In the genomic region with DNA sequence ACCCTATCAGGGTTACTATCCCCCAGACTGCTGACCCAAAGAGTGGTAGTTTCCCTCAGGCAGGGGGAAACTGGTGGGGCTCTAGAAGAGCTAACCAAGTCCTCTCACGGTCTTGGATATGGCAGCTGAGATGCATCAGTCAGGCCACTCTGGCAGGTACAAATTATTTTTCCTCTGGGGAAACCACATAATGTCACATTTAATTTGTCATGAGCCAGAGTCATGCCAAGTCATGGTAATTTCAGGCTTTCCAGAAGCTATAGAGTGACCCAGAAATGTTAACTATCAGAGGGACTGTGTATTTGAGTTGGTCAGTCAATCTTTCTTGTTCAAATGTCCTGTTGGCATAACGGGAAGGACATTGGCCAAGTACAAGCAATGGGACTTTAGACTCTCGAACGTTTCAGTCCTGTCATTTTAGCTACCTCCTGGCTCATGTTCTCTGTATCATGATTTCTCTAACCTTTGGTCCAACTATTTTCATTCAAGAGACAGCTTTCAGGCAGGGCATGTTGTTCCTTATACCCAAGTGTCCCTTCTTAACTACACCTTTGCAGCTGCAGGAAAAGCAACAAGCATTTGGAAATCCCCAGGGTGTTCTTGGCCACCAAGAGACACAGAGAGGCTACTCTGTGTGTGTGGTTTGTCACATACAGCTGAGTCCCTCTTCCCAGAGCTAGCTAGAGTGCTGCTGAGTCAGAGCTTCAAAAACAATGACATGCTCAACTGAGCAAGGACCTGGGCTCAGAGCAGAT, we compare ENCODE assay signal across 9 cellular contexts.
A peak's percentile ranks its signal among the peaks of the same experiment; 100 is the strongest.
DNase-seq lines count a peak whose midpoint lies in the region; ATAC-seq and TF ChIP-seq lines count a peak whose summit lies in the region.
"Had no signal": no experiment of that assay in that cellular context is flagged by ENCODE, and none has a peak within 500 bp of the region (broad histone marks: within the 10 kb centered on the region; RNA-seq: fewer than 3 reads in every experiment).

No MANE protein-coding gene starts in this region.

- intact Hi-C loops in CD4-positive, alpha-beta T cell (cut with DNase I, micrococcal nuclease): no loop called here
- intact Hi-C loops in testis (cut with DNase I; ENCODE audit: low total_unique reads): loop anchor here (10.0 kb wide), 1 partner anchor 160 kb away; no protein-coding TSS in a partner anchor

- TF ChIP-seq POLR2A in testis (IDR thresholded peaks at IDR 0.05): no peak

- WGBS in testis, 2 donors: 66 to 89% methylated on average over 4 of the region's 4 CpGs

- DNase-seq in GM10248 (ENCODE audit: extremely low spot score): peak; percentile 49
- DNase-seq in fibroblast of pulmonary artery (ENCODE audit: low read depth): peak; percentile 18
- no peak for DNase-seq in CD4-positive, alpha-beta T cell
- no peak for DNase-seq in NCI-H2196 (lab: John Stamatoyannopoulos, UW; ENCODE audit: unreplicated experiment)
- no peak for DNase-seq in testis
- no peak for DNase-seq in effector CD8-positive, alpha-beta T cell (lab: John Stamatoyannopoulos, UW)

- ATAC-seq in GM21360 (IDR thresholded peaks at IDR 0.05; ENCODE audit: unreplicated experiment) (peak; percentile 81), HG03520 (IDR thresholded peaks at IDR 0.05; ENCODE audit: unreplicated experiment) (peak; percentile 67)
- ATAC-seq in CD4-positive, alpha-beta T cell (ENCODE audit: poor library complexity): no peak
- ATAC-seq: HCT116 had no signal

- no peak overlapping the region for H3K27ac ChIP-seq in CD4-positive, alpha-beta T cell (ENCODE audit: low read depth, low read length)
- H3K27ac ChIP-seq in testis: no peak overlapping the region

- no peaks in the 10 kb centered on the region for H3K27me3 Mint-ChIP-seq in CD4-positive, alpha-beta T cell

- H3K27me3 ChIP-seq in CD4-positive, alpha-beta T cell (ENCODE audit: control insufficient read depth, insufficient read depth, low read length): no peaks in the 10 kb centered on the region
- no peaks in the 10 kb centered on the region for H3K27me3 ChIP-seq in testis

- no peaks in the 10 kb centered on the region for H3K36me3 ChIP-seq in testis (ENCODE audit: low read depth, missing control alignments)

- POLR2A ChIA-PET in GM10248 (lab: Yijun Ruan, JAX): interaction anchor here (0.6 kb wide), 2 partner anchors 143 to 210 kb away, joined by 4 to 6 read pairs; no protein-coding TSS in a partner anchor
- POLR2A ChIA-PET in CD4-positive, alpha-beta T cell (lab: Charles Lee): interaction anchor here (0.7 kb wide), 1 partner anchor 259 kb away, joined by 4 read pairs; no protein-coding TSS in a partner anchor

- TF ChIP-seq CTCF in GM10248 (IDR thresholded peaks at IDR 0.05; ENCODE audit: control extremely low read depth, extremely low read depth, low read depth, missing control alignments): no peak
- TF ChIP-seq CTCF in fibroblast of pulmonary artery (IDR thresholded peaks at IDR 0.05; ENCODE audit: low read length, missing control alignments): no peak
- TF ChIP-seq CTCF in CD4-positive, alpha-beta T cell (IDR thresholded peaks at IDR 0.05): no peak
- TF ChIP-seq CTCF in testis (IDR thresholded peaks at IDR 0.05): no peak

- H3K9me3 Mint-ChIP-seq in CD4-positive, alpha-beta T cell: no peaks in the 10 kb centered on the region

- H3K4me3 Mint-ChIP-seq in CD4-positive, alpha-beta T cell: no peak overlapping the region

- no peaks in the 10 kb centered on the region for H3K9me3 ChIP-seq in CD4-positive, alpha-beta T cell (ENCODE audit: control insufficient read depth, low read length)
- no peaks in the 10 kb centered on the region for H3K9me3 ChIP-seq in testis

- CTCF ChIA-PET in GM10248 (lab: Yijun Ruan, JAX): interaction anchor here (1.0 to 1.6 kb wide), 10 partner anchors 8 to 454 kb away, joined by 3 to 5 read pairs (median 4); no protein-coding TSS in a partner anchor
- CTCF ChIA-PET in CD4-positive, alpha-beta T cell (lab: Charles Lee): interaction anchor here (0.9 to 1.0 kb wide), 2 partner anchors 107 to 156 kb away, joined by 3 read pairs; no protein-coding TSS in a partner anchor

- H3K36me3 Mint-ChIP-seq in CD4-positive, alpha-beta T cell (ENCODE audit: low read depth): no peaks in the 10 kb centered on the region

- no peaks in the 10 kb centered on the region for H3K4me1 ChIP-seq in testis

- peaks cover 15% of the 10 kb centered on the region for H3K4me1 Mint-ChIP-seq in CD4-positive, alpha-beta T cell (ENCODE audit: low read depth)

- H3K4me3 ChIP-seq in fibroblast of pulmonary artery (replicated peaks; ENCODE audit: low read depth, low read length) (no peak overlapping the region), testis (no peak overlapping the region)

- H3K27ac Mint-ChIP-seq in CD4-positive, alpha-beta T cell: no peak overlapping the region

Comparison
In these comparisons a context has a peak if more than half of its experiments do, and no peak if none do; other contexts are left out.
1. DNase-seq: peak in GM10248 (single experiment) and fibroblast of pulmonary artery (single experiment); none in CD4-positive, alpha-beta T cell (0 of 10), NCI-H2196 (single experiment), testis (single experiment) and effector CD8-positive, alpha-beta T cell (single experiment).